In genomic region chr12:26318661-26319068, GRCh38 we compare ENCODE assay signal across 1 cellular context.
TF ChIP-seq lines count a peak whose summit lies in the region.

No MANE protein-coding gene starts in this region.

TF ChIP-seq in K562, 482 proteins besides CTCF, POLR2A, EP300 and RAD21 (continued from another document):
- TF ChIP-seq E2F6 (IDR thresholded peaks at IDR 0.05; ENCODE audit: borderline replicate concordance in 1 of 2, extremely low read depth in 1 of 2, insufficient read depth in 1 of 2, insufficient read length in 1 of 2, low read depth in 1 of 2, low read length in 1 of 2, poor library complexity in 1 of 2, severe bottlenecking in 1 of 2) (peak in 1 of 2 experiments; percentile 70), RREB1 (CRISPR knock-in tag; IDR thresholded peaks at IDR 0.05) (0 out of 2 replicates have a peak, but pooled peaks have one; percentile 46), ZNF431 (CRISPR knock-in tag; IDR thresholded peaks at IDR 0.05) (no peak), ATF4 (CRISPR knock-in tag; IDR thresholded peaks at IDR 0.05) (peak; percentile 58; the same call in 1 of the 2 replicates), ZBTB1 (CRISPR knock-in tag; IDR thresholded peaks at IDR 0.05; ENCODE audit: borderline replicate concordance, low read depth) (no peak), GABPA (tag; conservative IDR thresholded peaks at IDR 0.05; ENCODE audit: low read depth) (peak; percentile 62), TFE3 (CRISPR knock-in tag; IDR thresholded peaks at IDR 0.05) (peak; percentile 56), TOE1 (IDR thresholded peaks at IDR 0.05; ENCODE audit: borderline replicate concordance) (peak; percentile 59; the same call in 1 of the 2 replicates), TOE1 (CRISPR knock-in tag; IDR thresholded peaks at IDR 0.05; ENCODE audit: borderline replicate concordance, low read depth) (no peak), ZNF639 (CRISPR knock-in tag; conservative IDR thresholded peaks at IDR 0.05 in 1 of 2, IDR thresholded peaks at IDR 0.05 in 1 of 2) (peak in 1 of 2 experiments; percentile 78; a peak in 2 of 4 replicates), ATF1 (CRISPR knock-in tag; IDR thresholded peaks at IDR 0.05) (no peak), ATF1 (tag; IDR thresholded peaks at IDR 0.05) (peak; percentile 28; the same call in 1 of the 2 replicates), ZNF449 (CRISPR knock-in tag; IDR thresholded peaks at IDR 0.05) (peak; percentile 66; the same call in 1 of the 2 replicates), NR2C2 (CRISPR knock-in tag; IDR thresholded peaks at IDR 0.05) (no peak), NR2C2 (tag; IDR thresholded peaks at IDR 0.05) (peak; percentile 95), ZFX (CRISPR knock-in tag; IDR thresholded peaks at IDR 0.05) (peak; percentile 71), ZNF436 (CRISPR knock-in tag; IDR thresholded peaks at IDR 0.05) (no peak), FOXJ2 (tag; IDR thresholded peaks at IDR 0.05) (no peak), ZNF592 (IDR thresholded peaks at IDR 0.05) (peak; percentile 83), ZNF766 (CRISPR knock-in tag; conservative IDR thresholded peaks at IDR 0.05) (peak; percentile 78; the same call in 1 of the 2 replicates), DIDO1 (tag; IDR thresholded peaks at IDR 0.05; ENCODE audit: low read depth) (no peak)
